Comparison of ENCODE assay signal across 8 cellular contexts in genomic region chr9:98263482-98264357, GRCh38. TPM values are rescaled to one million over a fixed set of nuclear protein-coding genes. Genes with fewer than 3 reads are reported as not detected.
DNase-seq lines count a peak whose midpoint lies in the region; ATAC-seq and TF ChIP-seq lines count a peak whose summit lies in the region.

No MANE protein-coding gene starts in this region.

- no peaks in the 10 kb centered on the region for H3K4me1 ChIP-seq in CD8-positive, alpha-beta T cell (ENCODE audit: insufficient read depth, low read length)
- peaks cover 5% of the 10 kb centered on the region; the same call in 1 of the 2 replicates for H3K4me1 ChIP-seq in Karpas-422 (ENCODE audit: low read length)
- no peaks in the 10 kb centered on the region for H3K4me1 ChIP-seq in Panc1 (ENCODE audit: control insufficient read depth, insufficient read depth, low read length)
- peaks cover 8% of the 10 kb centered on the region for H3K4me1 ChIP-seq in neural progenitor cell

- POLR2A ChIA-PET in CD8-positive, alpha-beta T cell (lab: Charles Lee) = interaction anchor here (0.6 to 1.4 kb wide), 2 partner anchors 8 to 58 kb away, joined by 3 read pairs; partner anchors contain the start of gene TBC1D2
- POLR2A ChIA-PET in Panc1 (lab: Charles Lee) = no interaction called here

- no peaks in the 10 kb centered on the region for H3K27me3 Mint-ChIP-seq in CD8-positive, alpha-beta T cell (ENCODE audit: low read depth)
- H3K27me3 Mint-ChIP-seq in activated T-cell treated with anti-CD3 and anti-CD28 coated beads, Interleukin-2, amount 50 U/mL, for 4 hours (ENCODE audit: low read depth) = peaks cover 2% of the 10 kb centered on the region
- H3K27me3 Mint-ChIP-seq in neural progenitor cell (ENCODE audit: insufficient read depth, low read depth) = no peaks in the 10 kb centered on the region
- H3K27me3 Mint-ChIP-seq in stimulated activated naive CD8-positive, alpha-beta T cell treated with anti-CD3 and anti-CD28 coated beads, Interleukin-15, amount 100 ng/mL, for 72 hours = peaks cover 1% of the 10 kb centered on the region

- peaks cover 2% of the 10 kb centered on the region for H3K4me1 Mint-ChIP-seq in CD8-positive, alpha-beta T cell (ENCODE audit: low read depth)
- no peaks in the 10 kb centered on the region for H3K4me1 Mint-ChIP-seq in activated T-cell treated with anti-CD3 and anti-CD28 coated beads, Interleukin-2, amount 50 U/mL, for 4 hours (ENCODE audit: low read depth)
- H3K4me1 Mint-ChIP-seq in neural progenitor cell = peaks cover 8% of the 10 kb centered on the region
- no peaks in the 10 kb centered on the region for H3K4me1 Mint-ChIP-seq in stimulated activated naive CD8-positive, alpha-beta T cell treated with anti-CD3 and anti-CD28 coated beads, Interleukin-15, amount 100 ng/mL, for 72 hours

- H3K27ac Mint-ChIP-seq in CD8-positive, alpha-beta T cell = no peak overlapping the region
- H3K27ac Mint-ChIP-seq in neural progenitor cell = no peak overlapping the region
- no peak overlapping the region for H3K27ac Mint-ChIP-seq in stimulated activated naive CD8-positive, alpha-beta T cell treated with anti-CD3 and anti-CD28 coated beads, Interleukin-15, amount 100 ng/mL, for 72 hours

- H3K9me2 ChIP-seq in Karpas-422 (replicated peaks; ENCODE audit: insufficient read depth, low read length) = no peaks in the 10 kb centered on the region

- no peak overlapping the region for H3K27ac ChIP-seq in CD8-positive, alpha-beta T cell (ENCODE audit: low read depth, low read length)
- H3K27ac ChIP-seq in Karpas-422 (ENCODE audit: low read length) (no peak overlapping the region), Panc1 (ENCODE audit: low read length) (no peak overlapping the region), neural progenitor cell (no peak overlapping the region)

- BruUV-seq in Panc1 (replicated peaks; lab: Mats Ljungman, UMichigan) = no TSS peak

- peak; percentile 92 for TF ChIP-seq CTCF in CD8-positive, alpha-beta T cell (IDR thresholded peaks at IDR 0.05)
- peak; percentile 88 for TF ChIP-seq CTCF in Panc1 (IDR thresholded peaks at IDR 0.05)
- TF ChIP-seq CTCF in fibroblast of pulmonary artery (IDR thresholded peaks at IDR 0.05; ENCODE audit: low read length, missing control alignments) = no peak
- TF ChIP-seq CTCF in neural progenitor cell (IDR thresholded peaks at IDR 0.05) = peak; percentile 95

- no peak overlapping the region for H3K4me3 ChIP-seq in CD8-positive, alpha-beta T cell (ENCODE audit: low read depth, low read length)
- H3K4me3 ChIP-seq in Karpas-422 (ENCODE audit: low read length) = no peak overlapping the region
- H3K4me3 ChIP-seq in Panc1 (ENCODE audit: low read depth in 2 of 2, low read length in 2 of 2) = no peak overlapping the region
- no peak overlapping the region for H3K4me3 ChIP-seq in fibroblast of pulmonary artery (replicated peaks; ENCODE audit: low read depth, low read length)
- H3K4me3 ChIP-seq in neural progenitor cell = no peak overlapping the region

- H3K9ac ChIP-seq in Karpas-422 (ENCODE audit: low read length) (no peak overlapping the region), neural progenitor cell (no peak overlapping the region)

- H2AFZ ChIP-seq in Karpas-422 (ENCODE audit: low read length) = no peak overlapping the region
- no peak overlapping the region for H2AFZ ChIP-seq in neural progenitor cell (replicated peaks)

- no peaks in the 10 kb centered on the region for H3K27me3 ChIP-seq in CD8-positive, alpha-beta T cell (ENCODE audit: insufficient read depth, low read length)
- H3K27me3 ChIP-seq in Karpas-422 (ENCODE audit: low read length) = no peaks in the 10 kb centered on the region
- H3K27me3 ChIP-seq in Panc1 (ENCODE audit: control insufficient read depth, insufficient read depth, low read length) = no peaks in the 10 kb centered on the region
- H3K27me3 ChIP-seq in neural progenitor cell = no peaks in the 10 kb centered on the region

- H4K20me1 ChIP-seq in Karpas-422 (ENCODE audit: insufficient read depth, low read depth, low read length) (no peaks in the 10 kb centered on the region), neural progenitor cell (ENCODE audit: low read depth) (no peaks in the 10 kb centered on the region)

- no peaks in the 10 kb centered on the region for H3K36me3 ChIP-seq in CD8-positive, alpha-beta T cell (ENCODE audit: insufficient read depth, low read length)
- no peaks in the 10 kb centered on the region for H3K36me3 ChIP-seq in Karpas-422 (ENCODE audit: insufficient read depth, low read length)
- H3K36me3 ChIP-seq in Panc1 (ENCODE audit: control insufficient read depth, insufficient read depth, low read length) = no peaks in the 10 kb centered on the region
- H3K36me3 ChIP-seq in neural progenitor cell = no peaks in the 10 kb centered on the region

- H3K36me3 Mint-ChIP-seq in CD8-positive, alpha-beta T cell = no peaks in the 10 kb centered on the region
- H3K36me3 Mint-ChIP-seq in activated T-cell treated with anti-CD3 and anti-CD28 coated beads, Interleukin-2, amount 50 U/mL, for 4 hours (ENCODE audit: insufficient read depth) = no peaks in the 10 kb centered on the region
- no peaks in the 10 kb centered on the region for H3K36me3 Mint-ChIP-seq in neural progenitor cell

- intact Hi-C loops in CD8-positive, alpha-beta T cell (cut with DNase I, micrococcal nuclease) = loop anchor here (1.0 to 5.0 kb wide), 8 partner anchors 58 to 553 kb away; partner anchors contain the start of gene TRIM14 (in 1 of the 2)
- intact Hi-C loops in Panc1 (cut with micrococcal nuclease; ENCODE audit: unreplicated experiment) = loop anchor here (1.0 to 2.0 kb wide), 2 partner anchors 58 to 189 kb away; no protein-coding TSS in a partner anchor

- peak; percentile 100 for ATAC-seq in CD8-positive, alpha-beta T cell
- ATAC-seq in GM21423 (IDR thresholded peaks at IDR 0.05; ENCODE audit: unreplicated experiment) (peak; percentile 81), Panc1 (peak; percentile 99)
- ATAC-seq in activated T-cell treated with anti-CD3 and anti-CD28 coated beads, Interleukin-2, amount 50 U/mL, for 4 hours = peak; percentile 99
- peak; percentile 100 for ATAC-seq in stimulated activated naive CD8-positive, alpha-beta T cell treated with anti-CD3 and anti-CD28 coated beads, Interleukin-15, amount 100 ng/mL, for 72 hours

- no peaks in the 10 kb centered on the region for H3K9me3 ChIP-seq in CD8-positive, alpha-beta T cell (ENCODE audit: low read length)
- H3K9me3 ChIP-seq in Karpas-422 (ENCODE audit: low read length) (no peaks in the 10 kb centered on the region), Panc1 (ENCODE audit: control insufficient read depth, insufficient read depth, low read depth, low read length) (no peaks in the 10 kb centered on the region), neural progenitor cell (ENCODE audit: low read depth) (no peaks in the 10 kb centered on the region)

- H3K4me2 ChIP-seq in Karpas-422 (ENCODE audit: low read depth, low read length, poor library complexity, severe bottlenecking) (no peak overlapping the region), neural progenitor cell (no peak overlapping the region)

- in situ Hi-C loops in Panc1 (cut with HindIII; ENCODE audit: low pct_unique_long_range_greater_than_20kb, low sequenced_read_pairs) = no loop called here

- H3K79me2 ChIP-seq in Karpas-422 (ENCODE audit: low read length) = no peaks in the 10 kb centered on the region
- no peaks in the 10 kb centered on the region for H3K79me2 ChIP-seq in neural progenitor cell (ENCODE audit: low read depth)

- peaks cover 3% of the 10 kb centered on the region for H3F3A ChIP-seq in neural progenitor cell (ENCODE audit: low read depth)

- CTCF ChIA-PET in CD8-positive, alpha-beta T cell (lab: Charles Lee) = interaction anchor here (0.7 to 4.5 kb wide), 30 partner anchors 8 to 362 kb away, joined by 3 to 45 read pairs (median 4); partner anchors contain the start of genes NANS, TBC1D2, TRIM14 and TRMO
- CTCF ChIA-PET in Panc1 (lab: Charles Lee) = interaction anchor here (0.6 to 0.9 kb wide), 3 partner anchors 49 to 339 kb away, joined by 3 read pairs; no protein-coding TSS in a partner anchor

- H3K4me3 Mint-ChIP-seq in CD8-positive, alpha-beta T cell = no peak overlapping the region
- no peak overlapping the region for H3K4me3 Mint-ChIP-seq in activated T-cell treated with anti-CD3 and anti-CD28 coated beads, Interleukin-2, amount 50 U/mL, for 4 hours
- H3K4me3 Mint-ChIP-seq in neural progenitor cell = no peak overlapping the region
- no peak overlapping the region for H3K4me3 Mint-ChIP-seq in stimulated activated naive CD8-positive, alpha-beta T cell treated with anti-CD3 and anti-CD28 coated beads, Interleukin-15, amount 100 ng/mL, for 72 hours

- DNase-seq in CD8-positive, alpha-beta T cell = peak; percentile 70 to 86 (median 79)
- DNase-seq in Karpas-422 (peak; percentile 93), Panc1 (ENCODE audit: low read depth, low spot score) (peak; percentile 67), fibroblast of pulmonary artery (ENCODE audit: low read depth) (peak; percentile 89), neural progenitor cell (ENCODE audit: low spot score) (peak; percentile 88)
- DNase-seq in activated T-cell treated with anti-CD3 and anti-CD28 coated beads, Interleukin-2, amount 50 U/mL, for 4 hours = peak; percentile 77
- peak; percentile 71 to 82 for DNase-seq in stimulated activated naive CD8-positive, alpha-beta T cell treated with anti-CD3 and anti-CD28 coated beads, Interleukin-15, amount 100 ng/mL, for 72 hours

- no peaks in the 10 kb centered on the region for H3K9me3 Mint-ChIP-seq in CD8-positive, alpha-beta T cell
- no peaks in the 10 kb centered on the region for H3K9me3 Mint-ChIP-seq in activated T-cell treated with anti-CD3 and anti-CD28 coated beads, Interleukin-2, amount 50 U/mL, for 4 hours
- H3K9me3 Mint-ChIP-seq in neural progenitor cell = no peaks in the 10 kb centered on the region
- no peaks in the 10 kb centered on the region for H3K9me3 Mint-ChIP-seq in stimulated activated naive CD8-positive, alpha-beta T cell treated with anti-CD3 and anti-CD28 coated beads, Interleukin-15, amount 100 ng/mL, for 72 hours

RNA-seq across cellular contexts. Expression of gene TBC1D2, which starts 8.3 kb away (rescaled TPM):
- 1 to 10 TPM; 1.9 to 2.6 TPM for total RNA-seq in CD8-positive, alpha-beta T cell
- total RNA-seq in Karpas-422 (2014; rRNA removed; shearing (Covaris generic); ENCODE audit: low replicate concordance) = 0.97 and 5.2 TPM in 2 replicates
- total RNA-seq in Panc1 (2021; ENCODE audit: unreplicated experiment) (2.4 TPM), neural progenitor cell (ENCODE audit: low replicate concordance) (0.41 and 1.3 TPM in 2 replicates)
- 1.8 TPM for polyA plus RNA-seq in Panc1 (2012; ENCODE audit: insufficient read length)
- 1 to 10 TPM; 1.7 to 2.8 (median 1.9) TPM for total RNA-seq in activated T-cell treated with anti-CD3 and anti-CD28 coated beads, Interleukin-2, amount 50 U/mL, for 4 hours
